ENCODE assay signal across 8 cellular contexts in the genomic region with DNA sequence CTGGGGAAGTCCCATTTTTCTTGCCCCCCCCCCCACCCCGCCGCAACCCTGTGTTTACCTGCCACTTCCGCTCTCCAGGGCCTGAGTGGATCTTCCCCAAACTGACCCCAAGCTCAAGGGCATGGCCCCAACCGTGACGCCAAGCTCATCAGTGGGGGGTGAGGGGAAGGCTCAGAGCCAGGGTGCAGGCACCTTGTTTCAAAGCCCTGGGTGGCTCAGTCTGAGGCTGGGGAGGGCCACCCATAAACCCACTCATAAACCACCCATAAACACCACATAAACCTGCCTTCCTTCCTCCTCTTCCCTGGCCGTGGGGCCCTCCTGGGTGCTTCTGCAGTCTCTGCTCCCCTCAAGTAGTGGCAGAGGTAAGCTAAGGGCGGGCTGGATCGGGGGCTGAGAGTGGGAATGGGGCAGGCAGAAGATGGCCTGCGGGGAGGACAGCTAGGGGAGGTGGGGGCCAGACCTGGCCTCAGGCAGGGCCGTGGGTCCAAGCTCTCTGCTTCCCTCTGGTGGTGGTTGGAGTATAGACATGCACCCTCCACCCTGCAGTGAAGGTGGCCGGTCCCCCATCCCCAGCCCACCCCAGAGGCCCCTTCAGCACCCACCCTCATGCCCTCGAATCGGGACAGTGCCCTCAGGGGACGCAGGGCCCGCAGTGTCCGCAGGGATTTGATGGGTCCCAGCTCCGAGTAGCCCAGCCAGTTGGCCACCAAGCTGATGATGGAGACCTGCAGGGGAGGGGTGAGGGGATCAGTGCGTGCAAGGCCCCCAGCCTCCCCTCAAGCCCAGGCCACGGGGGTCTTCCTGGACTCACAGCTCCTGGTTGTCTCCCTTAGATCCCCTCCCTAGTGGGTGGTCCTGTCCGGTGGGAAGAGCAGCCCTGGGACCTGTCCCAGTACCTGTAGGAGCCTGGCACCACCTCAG. TPM values are rescaled to one million over a fixed set of nuclear protein-coding genes. Genes with fewer than 3 reads are reported as not detected.
A peak's percentile ranks its signal among the peaks of the same experiment; 100 is the strongest.
DNase-seq lines count a peak whose midpoint lies in the region; ATAC-seq and TF ChIP-seq lines count a peak whose summit lies in the region.

No MANE protein-coding gene starts in this region.

- H3K9ac ChIP-seq in parathyroid adenoma: no peak overlapping the region

- TF ChIP-seq POLR2A in Peyer's patch (IDR thresholded peaks at IDR 0.05): no peak

- H3K27ac ChIP-seq in Peyer's patch (peak overlapping the region in 2 of 4 donors; percentile 50 to 73), foreskin keratinocyte (no peak overlapping the region), parathyroid adenoma (no peak overlapping the region)

- H3K4me3 ChIP-seq in Peyer's patch (peak overlapping the region in 1 of 4 donors; percentile 4), parathyroid adenoma (ENCODE audit: low read depth, low read length) (no peak overlapping the region)

- TF ChIP-seq CTCF in Peyer's patch (IDR thresholded peaks at IDR 0.05) (peak; percentile 35 to 89 (median 58)), foreskin keratinocyte (conservative IDR thresholded peaks at IDR 0.05) (peak; percentile 63), parathyroid adenoma (IDR thresholded peaks at IDR 0.05) (peak; percentile 65)

- no peaks in the 10 kb centered on the region for H3K36me3 ChIP-seq in Peyer's patch
- no peaks in the 10 kb centered on the region for H3K36me3 ChIP-seq in parathyroid adenoma (ENCODE audit: control insufficient read depth, insufficient read depth, low read length)

- peak; percentile 58 for ATAC-seq in HG03139 (IDR thresholded peaks at IDR 0.05; ENCODE audit: unreplicated experiment)
- ATAC-seq in foreskin keratinocyte: peak; percentile 55
- ATAC-seq in HG03159 (IDR thresholded peaks at IDR 0.05; ENCODE audit: unreplicated experiment): no peak

- H3K9me3 ChIP-seq in Peyer's patch (no peaks in the 10 kb centered on the region), parathyroid adenoma (ENCODE audit: control insufficient read depth, low read length) (no peaks in the 10 kb centered on the region)

- H3K27me3 ChIP-seq in Peyer's patch (no peaks in the 10 kb centered on the region), foreskin keratinocyte (peaks cover 3% of the 10 kb centered on the region), parathyroid adenoma (ENCODE audit: control insufficient read depth, insufficient read depth, low read length) (no peaks in the 10 kb centered on the region)

- H3K4me1 ChIP-seq in Peyer's patch: peaks cover 0 to 23% (median 3%) of the 10 kb centered on the region in 4 donors
- H3K4me1 ChIP-seq in foreskin keratinocyte: no peaks in the 10 kb centered on the region
- H3K4me1 ChIP-seq in parathyroid adenoma: peaks cover 3% of the 10 kb centered on the region

- DNase-seq in SIG-M5 treated with dmso at 0.1 percent for 504 hours (lab: John Stamatoyannopoulos, UW; ENCODE audit: unreplicated experiment): peak; percentile 52
- no peak for DNase-seq in SIG-M5 (lab: John Stamatoyannopoulos, UW)
- DNase-seq in Peyer's patch: peak in 2 of 3 donors; percentile 77 to 81
- DNase-seq in activated T-helper 1 cell treated with anti-CD3 and anti-CD28 coated beads, Interleukin-2, amount 50 U/mL, for 16 hours (ENCODE audit: low read depth in 1 of 2, low spot score in 1 of 2): peak; percentile 19 to 40
- no peak for DNase-seq in foreskin keratinocyte

- peak overlapping the region; percentile 89 for H2AFZ ChIP-seq in parathyroid adenoma

- no peaks in the 10 kb centered on the region for H3K79me2 ChIP-seq in parathyroid adenoma

- no peak overlapping the region for H3K4me2 ChIP-seq in parathyroid adenoma (ENCODE audit: low read length)

RNA-seq across cellular contexts. Expression of a gene that starts 14.6 kb away (rescaled TPM):
- total RNA-seq in Peyer's patch (10 to 100 TPM in 1 of 4 donors, 1 to 10 TPM in 2, not detected in 1; 2.4 to 44.6 (median 4.4) TPM), foreskin keratinocyte (not detected in 2 replicates)
- polyA plus RNA-seq in foreskin keratinocyte: not detected in 2 replicates

RNA-seq across cellular contexts. Expression of a gene that starts 26.0 kb away (rescaled TPM):
- total RNA-seq in Peyer's patch (under 1 TPM in 1 of 4 donors, not detected in 3; 0.83 TPM), foreskin keratinocyte (not detected in 2 replicates)
- not detected in 2 replicates for polyA plus RNA-seq in foreskin keratinocyte

RNA-seq across cellular contexts. Expression of a gene that starts 28.1 kb away (rescaled TPM):
- total RNA-seq in Peyer's patch: not detected
- total RNA-seq in foreskin keratinocyte: not detected in 2 replicates
- not detected in 2 replicates for polyA plus RNA-seq in foreskin keratinocyte

RNA-seq across cellular contexts. Expression of a gene that starts 35.6 kb away (rescaled TPM):
- total RNA-seq in Peyer's patch (not detected), foreskin keratinocyte (not detected in 2 replicates)
- polyA plus RNA-seq in foreskin keratinocyte: not detected in 2 replicates

RNA-seq across cellular contexts. Expression of a gene that starts 50.3 kb away (rescaled TPM):
- total RNA-seq in Peyer's patch (not detected), foreskin keratinocyte (not detected in 2 replicates)
- polyA plus RNA-seq in foreskin keratinocyte: not detected in 2 replicates

Comparison
In these comparisons a context has a peak if more than half of its experiments do, and no peak if none do; other contexts are left out.
1. DNase-seq: peak in SIG-M5 treated with dmso at 0.1 percent for 504 hours (single experiment), Peyer's patch (2 of 3) and activated T-helper 1 cell treated with anti-CD3 and anti-CD28 coated beads, Interleukin-2, amount 50 U/mL, for 16 hours (2 of 2); none in SIG-M5 (single experiment) and foreskin keratinocyte (0 of 2).
2. Peak in every context shown above with its lines, with median percentiles within 50 percentile points of each other: CTCF ChIP-seq.